1 cellular context compared by ENCODE assay signal in genomic region chr4:152513078-152513477, GRCh38.
TF ChIP-seq lines count a peak whose summit lies in the region.

No MANE protein-coding gene starts in this region.

TF ChIP-seq in GM12878, 131 proteins besides CTCF, POLR2A, EP300 and RAD21 (continued from another document):
- peak; percentile 57; the same call in 1 of the 2 replicates for TF ChIP-seq SREBF1 (IDR thresholded peaks at IDR 0.05; ENCODE audit: low read length)
- no peak for TF ChIP-seq YBX1 (IDR thresholded peaks at IDR 0.05)
